ENCODE assay signal across 8 cellular contexts in the genomic region with DNA sequence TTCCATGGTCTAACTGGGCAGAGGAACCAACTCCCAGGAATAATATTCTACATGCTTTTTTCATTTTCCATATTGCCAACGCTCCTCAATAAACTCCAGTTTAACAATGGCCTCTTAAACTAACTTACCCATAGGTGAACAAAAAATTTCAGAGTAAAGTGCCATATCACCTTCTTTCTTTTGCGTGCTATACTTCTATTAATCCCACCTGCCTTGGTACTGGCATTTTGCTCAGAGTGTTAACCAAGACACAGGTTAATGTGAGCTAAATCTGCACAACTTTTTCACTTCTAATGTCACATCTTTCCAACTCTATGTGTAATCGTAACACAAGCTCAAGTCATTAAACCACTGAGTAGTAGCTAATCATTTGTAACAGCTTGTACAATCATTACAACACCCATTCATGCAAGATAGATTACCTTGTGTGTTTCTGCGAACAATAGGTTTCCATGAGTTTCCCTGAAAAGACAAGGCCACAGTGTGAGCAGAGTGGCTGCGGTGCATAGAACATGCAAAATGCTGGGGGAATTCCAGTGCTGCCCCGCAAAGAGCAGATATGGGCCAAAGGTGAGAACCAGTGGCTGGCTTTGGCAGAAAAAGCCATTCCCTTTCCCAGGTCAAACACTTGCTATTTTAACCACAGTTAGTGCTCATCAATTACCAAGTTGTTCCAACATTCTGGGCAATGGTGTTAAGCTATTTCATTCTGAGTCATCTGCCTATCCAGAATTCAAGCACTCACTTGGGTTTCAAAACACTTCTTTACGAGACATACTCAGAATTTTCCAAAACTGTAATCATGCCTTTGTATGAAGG. TPM values are rescaled to one million over a fixed set of nuclear protein-coding genes. Genes with fewer than 3 reads are reported as not detected.
DNase-seq lines count a peak whose midpoint lies in the region; ATAC-seq lines count a peak whose summit lies in the region.

No MANE protein-coding gene starts in this region.

- peaks cover 70% of the 10 kb centered on the region for H3K4me1 Mint-ChIP-seq in activated naive CD4-positive, alpha-beta T cell treated with anti-CD3 and anti-CD28 coated beads for 36 hours (ENCODE audit: low read depth)

- DNase-seq in activated effector memory CD4-positive, alpha-beta T cell treated with anti-CD3 and anti-CD28 coated beads, Interleukin-2, amount 50 U/mL, for 16 hours: peak; percentile 69
- no peak for DNase-seq in activated effector memory CD4-positive, alpha-beta T cell treated with Interleukin-2 at 50 U/mL for 16 hours
- peak; percentile 89 for DNase-seq in activated naive CD4-positive, alpha-beta T cell treated with anti-CD3 and anti-CD28 coated beads for 36 hours
- peak; percentile 58 for DNase-seq in stimulated activated CD8-positive, alpha-beta memory T cell treated with anti-CD3 and anti-CD28 coated beads, Interleukin-4, amount 100 ng/mL, for 24 hours (ENCODE audit: low read depth)
- DNase-seq in MG63 (no peak), occipital lobe (lab: John Stamatoyannopoulos, UW) (no peak), cardiac septum (ENCODE audit: low spot score) (no peak)

- peaks cover 1% of the 10 kb centered on the region for H3K9me3 Mint-ChIP-seq in activated naive CD4-positive, alpha-beta T cell treated with anti-CD3 and anti-CD28 coated beads for 36 hours

- peaks cover 20% of the 10 kb centered on the region for H3K36me3 Mint-ChIP-seq in activated naive CD4-positive, alpha-beta T cell treated with anti-CD3 and anti-CD28 coated beads for 36 hours (ENCODE audit: low read depth)

- no peaks in the 10 kb centered on the region for H3K9me3 ChIP-seq in MG63

- peak overlapping the region; percentile 55 for H3K4me3 Mint-ChIP-seq in activated naive CD4-positive, alpha-beta T cell treated with anti-CD3 and anti-CD28 coated beads for 36 hours

- ATAC-seq in HG03432 (IDR thresholded peaks at IDR 0.05; ENCODE audit: unreplicated experiment): peak; percentile 62

- H3K4me3 ChIP-seq in MG63: no peak overlapping the region

- no peaks in the 10 kb centered on the region; the same call in 1 of the 2 replicates for H3K27me3 ChIP-seq in MG63

- CTCF ChIA-PET in activated naive CD4-positive, alpha-beta T cell treated with anti-CD3 and anti-CD28 coated beads for 36 hours (lab: Charles Lee): interaction anchor here (0.6 to 4.5 kb wide), 8 partner anchors 8 to 126 kb away, joined by 3 to 41 read pairs (median 4); no protein-coding TSS in a partner anchor

- intact Hi-C loops in activated naive CD4-positive, alpha-beta T cell treated with anti-CD3 and anti-CD28 coated beads for 36 hours (cut with micrococcal nuclease): loop anchor here (1.0 to 10.0 kb wide), 17 partner anchors 9 to 810 kb away; partner anchors contain the start of gene HAVCR2
- intact Hi-C loops in cardiac septum (cut with DNase I): no loop called here

- H3K36me3 ChIP-seq in MG63: no peaks in the 10 kb centered on the region

- peak overlapping the region; percentile 93 for H3K27ac Mint-ChIP-seq in activated naive CD4-positive, alpha-beta T cell treated with anti-CD3 and anti-CD28 coated beads for 36 hours

- H3K27me3 Mint-ChIP-seq in activated naive CD4-positive, alpha-beta T cell treated with anti-CD3 and anti-CD28 coated beads for 36 hours (ENCODE audit: low read depth): no peaks in the 10 kb centered on the region

RNA-seq across cellular contexts. Expression of gene TIMD4, which starts 42.8 kb away (rescaled TPM):
- 1 to 10 TPM; 3.4 to 5.2 TPM for total RNA-seq in activated naive CD4-positive, alpha-beta T cell treated with anti-CD3 and anti-CD28 coated beads for 36 hours
- total RNA-seq in MG63 (2014; rRNA removed; shearing (Covaris generic); ENCODE audit: low replicate concordance): not detected in 2 replicates
- not detected for total RNA-seq in occipital lobe
- total RNA-seq in cardiac septum: not detected

Comparison
In these comparisons a context has a peak if more than half of its experiments do, and no peak if none do; other contexts are left out.
1. DNase-seq: peak in activated effector memory CD4-positive, alpha-beta T cell treated with anti-CD3 and anti-CD28 coated beads, Interleukin-2, amount 50 U/mL, for 16 hours (single experiment), activated naive CD4-positive, alpha-beta T cell treated with anti-CD3 and anti-CD28 coated beads for 36 hours (single experiment) and stimulated activated CD8-positive, alpha-beta memory T cell treated with anti-CD3 and anti-CD28 coated beads, Interleukin-4, amount 100 ng/mL, for 24 hours (single experiment); none in activated effector memory CD4-positive, alpha-beta T cell treated with Interleukin-2 at 50 U/mL for 16 hours (single experiment), MG63 (single experiment), occipital lobe (single experiment) and cardiac septum (single experiment).